Comparison of ENCODE assay signal across 9 cellular contexts in genomic region chr7:130272456-130273080, GRCh38. TPM values are rescaled to one million over a fixed set of nuclear protein-coding genes. Genes with fewer than 3 reads are reported as not detected.
A peak's percentile ranks its signal among the peaks of the same experiment; 100 is the strongest.
DNase-seq lines count a peak whose midpoint lies in the region; ATAC-seq and TF ChIP-seq lines count a peak whose summit lies in the region.
"Had no signal": no experiment of that assay in that cellular context is flagged by ENCODE, and none has a peak within 500 bp of the region (broad histone marks: within the 10 kb centered on the region; RNA-seq: fewer than 3 reads in every experiment).

No MANE protein-coding gene starts in this region.

- no peaks in the 10 kb centered on the region for H3K27me3 ChIP-seq in parathyroid adenoma (ENCODE audit: control insufficient read depth, insufficient read depth, low read length)

- H3K27ac ChIP-seq in parathyroid adenoma = no peak overlapping the region
- H3K27ac ChIP-seq: HL-60 had no signal

- H2AFZ ChIP-seq in parathyroid adenoma = peak overlapping the region; percentile 35

- peak overlapping the region; percentile 57 for H3K4me2 ChIP-seq in parathyroid adenoma (ENCODE audit: low read length)

- H3K9ac ChIP-seq in ES-I3 (ENCODE audit: low read depth, low read length) (peak overlapping the region; percentile 63), parathyroid adenoma (no peak overlapping the region)

- H3K4me1 ChIP-seq in ES-I3 (ENCODE audit: insufficient read depth, low read length) (peaks cover 32% of the 10 kb centered on the region), parathyroid adenoma (no peaks in the 10 kb centered on the region)

- peaks cover 41% of the 10 kb centered on the region for H3K4me1 Mint-ChIP-seq in endothelial cell (ENCODE audit: unreplicated experiment)

- no peaks in the 10 kb centered on the region for H3K79me2 ChIP-seq in parathyroid adenoma

- no peak for ATAC-seq in HG03457 (IDR thresholded peaks at IDR 0.05; ENCODE audit: unreplicated experiment)
- ATAC-seq in activated CD4-positive, CD25-positive, alpha-beta regulatory T cell treated with anti-CD3 and anti-CD28 coated beads, Interleukin-2, amount 50 U/mL, for 24 hours = no peak

- no peak overlapping the region for H3K4me3 Mint-ChIP-seq in endothelial cell (ENCODE audit: unreplicated experiment)

- TF ChIP-seq CTCF in endothelial cell (IDR thresholded peaks at IDR 0.05; ENCODE audit: unreplicated experiment) (no peak), parathyroid adenoma (IDR thresholded peaks at IDR 0.05) (no peak)

- H3K36me3 ChIP-seq in ES-I3 (ENCODE audit: insufficient read depth, low read length) = no peaks in the 10 kb centered on the region
- H3K36me3 ChIP-seq in parathyroid adenoma (ENCODE audit: control insufficient read depth, insufficient read depth, low read length) = no peaks in the 10 kb centered on the region

- peaks cover 2% of the 10 kb centered on the region for H3K27me3 Mint-ChIP-seq in endothelial cell (ENCODE audit: unreplicated experiment)

- DNase-seq in NCI-H2227 treated with DMSO at 0.1 percent for 48 hours (lab: John Stamatoyannopoulos, UW) (peak; percentile 71), endothelial cell (ENCODE audit: low spot score) (peak; percentile 18), SKM-1 (lab: John Stamatoyannopoulos, UW; ENCODE audit: unreplicated experiment) (no peak), H4 (ENCODE audit: low spot score) (no peak)

- H3K9me3 Mint-ChIP-seq in endothelial cell (ENCODE audit: unreplicated experiment) = no peaks in the 10 kb centered on the region

- H3K27ac Mint-ChIP-seq in endothelial cell (ENCODE audit: unreplicated experiment) = peak overlapping the region; percentile 52

- no peaks in the 10 kb centered on the region for H3K36me3 Mint-ChIP-seq in endothelial cell (ENCODE audit: low read depth, unreplicated experiment)

- H3K9me3 ChIP-seq in ES-I3 (ENCODE audit: control insufficient read depth, insufficient read depth, low read length) (no peaks in the 10 kb centered on the region), parathyroid adenoma (ENCODE audit: control insufficient read depth, low read length) (no peaks in the 10 kb centered on the region)

- H3K4me3 ChIP-seq in parathyroid adenoma (ENCODE audit: low read depth, low read length) = no peak overlapping the region

RNA-seq across cellular contexts. Expression of gene CPA2, which starts 5.9 kb away (rescaled TPM):
- total RNA-seq in endothelial cell (ENCODE audit: unreplicated experiment) = not detected
- total RNA-seq in H4 (2014; rRNA removed; shearing (Covaris generic)) = not detected in 2 replicates

RNA-seq across cellular contexts. Expression of gene CPA4, which starts 20.4 kb away (rescaled TPM):
- total RNA-seq in endothelial cell (ENCODE audit: unreplicated experiment) = not detected
- 6.8 and 22.7 TPM in 2 replicates for total RNA-seq in H4 (2014; rRNA removed; shearing (Covaris generic))

Comparison
In these comparisons a context has a peak if more than half of its experiments do, and no peak if none do; other contexts are left out.
1. DNase-seq: peak in NCI-H2227 treated with DMSO at 0.1 percent for 48 hours (single experiment) and endothelial cell (single experiment); none in SKM-1 (single experiment) and H4 (single experiment).